ENCODE assay signal across 26 cellular contexts in genomic region chr3:105656607-105657504, GRCh38.
DNase-seq lines count a peak whose midpoint lies in the region; ATAC-seq and TF ChIP-seq lines count a peak whose summit lies in the region.
"Had no signal": no experiment of that assay in that cellular context is flagged by ENCODE, and none has a peak within 500 bp of the region (broad histone marks: within the 10 kb centered on the region; RNA-seq: fewer than 3 reads in every experiment).

No MANE protein-coding gene starts in this region.

- no peak overlapping the region for H2AFZ ChIP-seq in trophoblast cell (ENCODE audit: insufficient read depth, low read length, poor library complexity)
- H2AFZ ChIP-seq: GM23338 had no signal

- H3K27me3 Mint-ChIP-seq in CD8-positive, alpha-beta T cell (ENCODE audit: low read depth) = no peaks in the 10 kb centered on the region
- peaks cover 1% of the 10 kb centered on the region; the same call in 1 of the 2 replicates for H3K27me3 Mint-ChIP-seq in HFFc6 (ENCODE audit: insufficient read depth)
- H3K27me3 Mint-ChIP-seq: CD4-positive, alpha-beta T cell had no signal

- TF ChIP-seq CTCF in CD8-positive, alpha-beta T cell (IDR thresholded peaks at IDR 0.05) = no peak
- TF ChIP-seq CTCF in HFFc6 (IDR thresholded peaks at IDR 0.05) (no peak), fibroblast of the aortic adventitia (IDR thresholded peaks at IDR 0.05; ENCODE audit: insufficient read depth, low read length) (no peak)

- intact Hi-C loops in CD8-positive, alpha-beta T cell (cut with DNase I, micrococcal nuclease) = no loop called here

- no peak overlapping the region for H2BK12ac ChIP-seq in trophoblast cell (ENCODE audit: low read length)

- no peaks in the 10 kb centered on the region for H3K27me3 ChIP-seq in CD8-positive, alpha-beta T cell (ENCODE audit: insufficient read depth, low read length)
- no peaks in the 10 kb centered on the region for H3K27me3 ChIP-seq in trophoblast cell (ENCODE audit: insufficient read depth, low read length)
- H3K27me3 ChIP-seq: esophagus muscularis mucosa, gastroesophageal sphincter, SJSA1, testis had no signal

- no peak overlapping the region for H3K14ac ChIP-seq in trophoblast cell (ENCODE audit: low read length)

- no peak overlapping the region for H3K4ac ChIP-seq in trophoblast cell (ENCODE audit: low read depth, low read length)

- H3K27ac Mint-ChIP-seq in CD8-positive, alpha-beta T cell = peak overlapping the region; percentile 29
- peak overlapping the region; percentile 37 for H3K27ac Mint-ChIP-seq in HFFc6
- H3K27ac Mint-ChIP-seq: activated CD8-positive, alpha-beta T cell treated with anti-CD3 and anti-CD28 coated beads, Interleukin-2, amount 10 ng/mL, durations not matched to agents 7 days and 5 days; CD4-positive, alpha-beta T cell; GM23338; stimulated activated effector memory CD8-positive, alpha-beta T cell treated with anti-CD3 and anti-CD28 coated beads, Interleukin-12 subunit alpha, Interleukin-12 subunit beta, amount 100 ng/mL, for 72 hours had no signal

- no peak for DNase-seq in CD8-positive, alpha-beta T cell
- DNase-seq in HFFc6 (peak; percentile 45), fibroblast of the aortic adventitia (ENCODE audit: low read depth) (peak; percentile 65), trophoblast cell (peak; percentile 56 to 91), DMS114 treated with DMSO at 0.1 percent for 48 hours (lab: John Stamatoyannopoulos, UW; ENCODE audit: unreplicated experiment) (no peak)
- no peak for DNase-seq in stimulated activated CD4-positive, alpha-beta T cell treated with anti-CD3 and anti-CD28 coated beads, Interleukin-2, amount 100 ng/mL, for 48 hours
- DNase-seq in stimulated activated naive CD4-positive, alpha-beta T cell (lab: John Stamatoyannopoulos, UW) = no peak
- DNase-seq: activated CD8-positive, alpha-beta T cell treated with anti-CD3 and anti-CD28 coated beads, Interleukin-2, amount 10 ng/mL, durations not matched to agents 7 days and 5 days; activated gamma-delta T cell; activated T-cell treated with anti-CD3 and anti-CD28 coated beads for 4 hours; CD4-positive, alpha-beta T cell; hypothalamus; NCI-H1048; NCI-H187 treated with DMSO at 0.1 percent for 48 hours; NCI-H69; testis had no signal

- POLR2A ChIA-PET in CD8-positive, alpha-beta T cell (lab: Charles Lee) = no interaction called here

- no peaks in the 10 kb centered on the region for H3K9me3 Mint-ChIP-seq in CD8-positive, alpha-beta T cell
- no peaks in the 10 kb centered on the region; the same call in 1 of the 2 replicates for H3K9me3 Mint-ChIP-seq in HFFc6
- H3K9me3 Mint-ChIP-seq: CD4-positive, alpha-beta T cell; GM23338; neural crest cell; stimulated activated effector memory CD8-positive, alpha-beta T cell treated with anti-CD3 and anti-CD28 coated beads, Interleukin-12 subunit alpha, Interleukin-12 subunit beta, amount 100 ng/mL, for 72 hours had no signal

- H3K36me3 Mint-ChIP-seq in CD8-positive, alpha-beta T cell = peaks cover 49% of the 10 kb centered on the region
- peaks cover 21% of the 10 kb centered on the region for H3K36me3 Mint-ChIP-seq in HFFc6 (ENCODE audit: low read depth)

- H3K4me2 ChIP-seq in trophoblast cell (ENCODE audit: low read length) = no peak overlapping the region
- H3K4me2 ChIP-seq: GM23338, smooth muscle cell had no signal

- peaks cover 4% of the 10 kb centered on the region for H3K4me1 Mint-ChIP-seq in CD8-positive, alpha-beta T cell (ENCODE audit: low read depth)
- peaks cover 27% of the 10 kb centered on the region for H3K4me1 Mint-ChIP-seq in HFFc6 (ENCODE audit: low read depth)
- H3K4me1 Mint-ChIP-seq: neural crest cell; stimulated activated effector memory CD8-positive, alpha-beta T cell treated with anti-CD3 and anti-CD28 coated beads, Interleukin-12 subunit alpha, Interleukin-12 subunit beta, amount 100 ng/mL, for 72 hours had no signal

- H3K9ac ChIP-seq in trophoblast cell (ENCODE audit: low read length) = no peak overlapping the region

- H3K18ac ChIP-seq in trophoblast cell (ENCODE audit: low read length) = no peak overlapping the region

- no peaks in the 10 kb centered on the region for H3K36me3 ChIP-seq in CD8-positive, alpha-beta T cell (ENCODE audit: insufficient read depth, low read length)
- peaks cover 8 to 10% of the 10 kb centered on the region in 2 experiments for H3K36me3 ChIP-seq in trophoblast cell (ENCODE audit: control insufficient read depth in 1 of 2, insufficient read depth in 2 of 2, low read length in 2 of 2)
- H3K36me3 ChIP-seq: SJSA1 had no signal

- H3K9me3 ChIP-seq in CD8-positive, alpha-beta T cell (ENCODE audit: low read length) = no peaks in the 10 kb centered on the region
- no peaks in the 10 kb centered on the region for H3K9me3 ChIP-seq in trophoblast cell (ENCODE audit: insufficient read depth, low read depth, low read length)
- H3K9me3 ChIP-seq: esophagus muscularis mucosa, gastroesophageal sphincter, prostate gland, SJSA1, testis had no signal

- no peak for ATAC-seq in CD8-positive, alpha-beta T cell
- ATAC-seq: activated CD8-positive, alpha-beta T cell treated with anti-CD3 and anti-CD28 coated beads, Interleukin-2, amount 10 ng/mL, durations not matched to agents 7 days and 5 days; gastroesophageal sphincter; GM23338; stimulated activated effector memory CD8-positive, alpha-beta T cell treated with anti-CD3 and anti-CD28 coated beads, Interleukin-12 subunit alpha, Interleukin-12 subunit beta, amount 100 ng/mL, for 72 hours had no signal

- H3K23ac ChIP-seq in trophoblast cell (ENCODE audit: low read length) = no peak overlapping the region

- no peak overlapping the region for H4K91ac ChIP-seq in trophoblast cell (ENCODE audit: low read depth, low read length)

- H4K12ac ChIP-seq in trophoblast cell (ENCODE audit: low read depth, low read length) = no peak overlapping the region

- H3K79me2 ChIP-seq in trophoblast cell (ENCODE audit: control insufficient read depth, insufficient read depth, low read length, poor library complexity) = no peaks in the 10 kb centered on the region

- H3K4me1 ChIP-seq in CD8-positive, alpha-beta T cell (ENCODE audit: insufficient read depth, low read length) = no peaks in the 10 kb centered on the region
- H3K4me1 ChIP-seq in trophoblast cell (ENCODE audit: control insufficient read depth in 1 of 2, insufficient read depth in 2 of 2, low read length in 2 of 2) = no peaks in the 10 kb centered on the region
- H3K4me1 ChIP-seq: gastroesophageal sphincter, prostate gland, testis had no signal

- no peak overlapping the region for H3K4me3 Mint-ChIP-seq in CD8-positive, alpha-beta T cell
- H3K4me3 Mint-ChIP-seq in HFFc6 = no peak overlapping the region
- H3K4me3 Mint-ChIP-seq: activated CD8-positive, alpha-beta T cell treated with anti-CD3 and anti-CD28 coated beads, Interleukin-2, amount 10 ng/mL, durations not matched to agents 7 days and 5 days; CD4-positive, alpha-beta T cell; GM23338; neural crest cell; stimulated activated effector memory CD8-positive, alpha-beta T cell treated with anti-CD3 and anti-CD28 coated beads, Interleukin-12 subunit alpha, Interleukin-12 subunit beta, amount 100 ng/mL, for 72 hours had no signal

- no peak overlapping the region for H4K8ac ChIP-seq in trophoblast cell (ENCODE audit: low read depth, low read length)

- no CpG with 5 or more reads among the region's 1 CpG for WGBS in trophoblast cell (ENCODE audit: extremely low coverage, insufficient coverage, insufficient read length)

- H2AK5ac ChIP-seq in trophoblast cell (ENCODE audit: low read length) = no peak overlapping the region

- no peaks in the 10 kb centered on the region for H3K79me1 ChIP-seq in trophoblast cell (ENCODE audit: low read length)

- H2BK5ac ChIP-seq in trophoblast cell (ENCODE audit: low read depth, low read length, poor library complexity) = no peak overlapping the region

- no peak overlapping the region for H2BK120ac ChIP-seq in trophoblast cell (ENCODE audit: insufficient read depth, low read length, poor library complexity)

- H3K27ac ChIP-seq in CD8-positive, alpha-beta T cell (ENCODE audit: low read depth, low read length) = no peak overlapping the region
- no peak overlapping the region for H3K27ac ChIP-seq in trophoblast cell (ENCODE audit: low read depth, low read length)
- H3K27ac ChIP-seq: esophagus muscularis mucosa, gastroesophageal sphincter, prostate gland, SJSA1, testis had no signal

- CTCF ChIA-PET in CD8-positive, alpha-beta T cell (lab: Charles Lee) = no interaction called here

- no peak overlapping the region for H3K4me3 ChIP-seq in CD8-positive, alpha-beta T cell (ENCODE audit: low read depth, low read length)
- H3K4me3 ChIP-seq in fibroblast of the aortic adventitia (ENCODE audit: low read depth, low read length) (no peak overlapping the region), trophoblast cell (ENCODE audit: low read depth, low read length) (no peak overlapping the region)
- H3K4me3 ChIP-seq: coronary artery, esophagus muscularis mucosa, gastroesophageal sphincter, GM23338, lung, prostate gland, SJSA1, smooth muscle cell, testis had no signal

Comparison
In these comparisons a context has a peak if more than half of its experiments do, and no peak if none do; other contexts are left out.
1. DNase-seq: peak in HFFc6 (single experiment), fibroblast of the aortic adventitia (single experiment) and trophoblast cell (2 of 2); none in CD8-positive, alpha-beta T cell (0 of 7), stimulated activated CD4-positive, alpha-beta T cell treated with anti-CD3 and anti-CD28 coated beads, Interleukin-2, amount 100 ng/mL, for 48 hours (0 of 2), DMS114 treated with DMSO at 0.1 percent for 48 hours (single experiment) and stimulated activated naive CD4-positive, alpha-beta T cell (0 of 6).